8 cellular contexts compared by ENCODE assay signal in genomic region chr16:275041-275621, GRCh38. TPM values are rescaled to one million over a fixed set of nuclear protein-coding genes. Genes with fewer than 3 reads are reported as not detected.
A peak's percentile ranks its signal among the peaks of the same experiment; 100 is the strongest.
DNase-seq lines count a peak whose midpoint lies in the region; ATAC-seq and TF ChIP-seq lines count a peak whose summit lies in the region.

No MANE protein-coding gene starts in this region.

- POLR2A ChIA-PET in naive thymus-derived CD8-positive, alpha-beta T cell (lab: Charles Lee), result no interaction called here

- peak overlapping the region in 8 of 10 donors; percentile 50 to 79 (median 68) for H3K4me3 Mint-ChIP-seq in naive thymus-derived CD8-positive, alpha-beta T cell

- no peaks in the 10 kb centered on the region for H3K36me3 Mint-ChIP-seq in naive thymus-derived CD8-positive, alpha-beta T cell

- no peaks in the 10 kb centered on the region for H3K4me1 ChIP-seq in BE2C
- no peaks in the 10 kb centered on the region for H3K4me1 ChIP-seq in endocrine pancreas (ENCODE audit: control insufficient read depth, insufficient read depth, low read length)

- no peak for TF ChIP-seq CTCF in BE2C (IDR thresholded peaks at IDR 0.05; ENCODE audit: low read depth, low read length)

- H3K4me3 ChIP-seq in BE2C (ENCODE audit: low read depth, low read length) (peak overlapping the region; percentile 43), endocrine pancreas (ENCODE audit: control insufficient read depth, insufficient read depth, low read length) (no peak overlapping the region)

- peaks cover 5 to 17% (median 9%) of the 10 kb centered on the region in 4 donors for H3K4me1 Mint-ChIP-seq in naive thymus-derived CD8-positive, alpha-beta T cell

- H3K27me3 ChIP-seq in BE2C, result peaks cover 9% of the 10 kb centered on the region
- H3K27me3 ChIP-seq in endocrine pancreas (ENCODE audit: control insufficient read depth, insufficient read depth, low read length), result no peaks in the 10 kb centered on the region

- H3K9me3 ChIP-seq in BE2C (no peaks in the 10 kb centered on the region), endocrine pancreas (ENCODE audit: control insufficient read depth, low read length) (no peaks in the 10 kb centered on the region)

- H3K36me3 ChIP-seq in BE2C (no peaks in the 10 kb centered on the region), endocrine pancreas (ENCODE audit: control insufficient read depth, insufficient read depth, low read length) (no peaks in the 10 kb centered on the region)

- H3K9me3 Mint-ChIP-seq in naive thymus-derived CD8-positive, alpha-beta T cell, result no peaks in the 10 kb centered on the region

- no peak overlapping the region for H3K27ac Mint-ChIP-seq in naive thymus-derived CD8-positive, alpha-beta T cell

- ATAC-seq in naive thymus-derived CD8-positive, alpha-beta T cell, result peak; percentile 42 to 69
- no peak for ATAC-seq in HG03439 (IDR thresholded peaks at IDR 0.05; ENCODE audit: unreplicated experiment)

- H3K27me3 Mint-ChIP-seq in naive thymus-derived CD8-positive, alpha-beta T cell, result peaks cover 0 to 33% (median 16%) of the 10 kb centered on the region in 5 donors

- DNase-seq in BE2C (peak; percentile 19), NCI-H526 treated with DMSO at 0.1 percent for 48 hours (lab: John Stamatoyannopoulos, UW) (peak; percentile 5), SHP77 treated with DMSO at 0.1 percent for 48 hours (lab: John Stamatoyannopoulos, UW) (no peak), amniotic stem cell (lab: John Stamatoyannopoulos, UW) (no peak), middle frontal gyrus (ENCODE audit: extremely low spot score, low spot score) (no peak)
- DNase-seq in naive thymus-derived CD8-positive, alpha-beta T cell, result peak in 4 of 10 donors; percentile 8 to 31 (median 22)

- peak overlapping the region; percentile 54 for H3K9ac ChIP-seq in endocrine pancreas (ENCODE audit: control insufficient read depth, insufficient read depth, low read length)

RNA-seq across cellular contexts. Expression of gene RGS11, which starts 0.6 kb away (rescaled TPM):
- polyA plus RNA-seq in BE2C (2012; ENCODE audit: insufficient read depth, insufficient read length, low read depth), result 29.9 TPM
- not detected for total RNA-seq in naive thymus-derived CD8-positive, alpha-beta T cell
- not detected for polyA plus RNA-seq in naive thymus-derived CD8-positive, alpha-beta T cell

RNA-seq across cellular contexts. Expression of gene ARHGDIG, which starts 5.3 kb away (rescaled TPM):
- 25.3 TPM for polyA plus RNA-seq in BE2C (2012; ENCODE audit: insufficient read depth, insufficient read length, low read depth)
- under 1 TPM in 1 of 2 experiments, not detected in 1; 0.68 TPM for total RNA-seq in naive thymus-derived CD8-positive, alpha-beta T cell
- polyA plus RNA-seq in naive thymus-derived CD8-positive, alpha-beta T cell, result not detected

RNA-seq across cellular contexts. Expression of gene PDIA2, which starts 7.8 kb away (rescaled TPM):
- 30.9 TPM for polyA plus RNA-seq in BE2C (2012; ENCODE audit: insufficient read depth, insufficient read length, low read depth)
- under 1 TPM in 1 of 2 experiments, not detected in 1; 0.44 TPM for total RNA-seq in naive thymus-derived CD8-positive, alpha-beta T cell
- polyA plus RNA-seq in naive thymus-derived CD8-positive, alpha-beta T cell, result not detected

RNA-seq across cellular contexts. Expression of gene FAM234A, which starts 40.5 kb away (rescaled TPM):
- polyA plus RNA-seq in BE2C (2012; ENCODE audit: insufficient read depth, insufficient read length, low read depth), result 92.3 TPM
- 10 to 100 TPM; 36.7 to 46.5 TPM for total RNA-seq in naive thymus-derived CD8-positive, alpha-beta T cell
- 10 to 100 TPM; 18.8 to 46.4 (median 34.4) TPM for polyA plus RNA-seq in naive thymus-derived CD8-positive, alpha-beta T cell

RNA-seq across cellular contexts. Expression of gene LUC7L, which starts 45.9 kb away (rescaled TPM):
- polyA plus RNA-seq in BE2C (2012; ENCODE audit: insufficient read depth, insufficient read length, low read depth), result 147 TPM
- total RNA-seq in naive thymus-derived CD8-positive, alpha-beta T cell, result 100 to 1,000 TPM; 193 to 194 TPM
- polyA plus RNA-seq in naive thymus-derived CD8-positive, alpha-beta T cell, result 10 to 100 TPM in 1 of 3 donors, 1 to 10 TPM in 2; 4.5 to 11.9 (median 7.2) TPM

Comparison
In these comparisons a context has a peak if more than half of its experiments do, and no peak if none do; other contexts are left out.
1. DNase-seq: peak in BE2C (single experiment) and NCI-H526 treated with DMSO at 0.1 percent for 48 hours (single experiment); none in SHP77 treated with DMSO at 0.1 percent for 48 hours (single experiment), amniotic stem cell (single experiment) and middle frontal gyrus (single experiment).